18 cellular contexts compared by ENCODE assay signal in the genomic region with DNA sequence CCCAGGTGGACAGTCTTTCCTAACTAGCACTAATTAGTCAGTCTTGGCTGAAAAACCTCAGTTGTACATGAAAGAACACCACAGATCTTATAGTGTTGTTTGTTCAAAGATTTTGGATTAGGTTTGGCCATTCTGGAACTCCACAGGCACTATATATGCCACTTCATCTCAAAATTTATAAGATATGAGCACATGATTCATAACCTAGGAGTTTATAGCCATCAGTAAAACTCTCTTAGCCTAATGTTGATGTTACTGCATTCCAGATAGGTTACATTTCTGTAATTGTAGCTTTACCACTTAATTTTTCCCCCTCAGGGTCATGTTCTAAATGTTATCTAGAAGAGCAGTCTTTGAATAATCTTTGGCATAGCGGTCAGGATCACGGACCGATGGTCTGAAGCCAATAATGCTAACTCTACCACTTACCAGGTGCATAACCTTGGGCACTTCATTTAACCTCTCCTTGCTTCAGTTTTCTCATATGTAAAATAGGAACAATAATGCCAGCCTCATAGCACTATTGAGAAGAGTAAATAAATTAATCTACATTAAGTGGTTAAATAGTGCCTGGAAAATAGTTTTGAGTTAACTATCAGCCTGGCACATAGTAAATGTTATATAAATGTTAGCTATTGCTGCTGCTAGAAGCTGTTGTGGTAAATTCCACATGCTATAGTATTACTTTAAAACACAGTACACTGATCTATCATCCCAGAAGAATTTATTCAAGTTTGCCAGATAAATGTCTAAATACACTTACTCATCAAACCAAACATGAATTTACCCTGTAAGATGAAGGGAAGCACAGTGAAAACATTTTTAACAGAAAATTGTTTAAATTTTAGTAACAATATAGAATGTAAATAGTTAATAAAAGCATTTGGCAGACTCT.
DNase-seq lines count a peak whose midpoint lies in the region; TF ChIP-seq lines count a peak whose summit lies in the region.
"Had no signal": no experiment of that assay in that cellular context is flagged by ENCODE, and none has a peak within 500 bp of the region (broad histone marks: within the 10 kb centered on the region; RNA-seq: fewer than 3 reads in every experiment).

No MANE protein-coding gene starts in this region.

- H3K4me1 ChIP-seq in ACC112 (ENCODE audit: control insufficient read depth, insufficient read depth, low read length, unreplicated experiment) (peaks cover 27% of the 10 kb centered on the region), adipocyte (ENCODE audit: control insufficient read depth, insufficient read depth, low read length) (peaks cover 21% of the 10 kb centered on the region), MM.1S (ENCODE audit: low read length) (no peaks in the 10 kb centered on the region)
- H3K4me1 ChIP-seq: SJCRH30, upper lobe of left lung had no signal

- H3K4me2 ChIP-seq in MM.1S (ENCODE audit: low read depth, low read length) = no peak overlapping the region

- TF ChIP-seq CTCF in fibroblast of the aortic adventitia (IDR thresholded peaks at IDR 0.05; ENCODE audit: insufficient read depth, low read length) = no peak
- TF ChIP-seq CTCF in MM.1S (IDR thresholded peaks at IDR 0.05; ENCODE audit: low read length) = no peak

- peak overlapping the region; percentile 3 for H2AFZ ChIP-seq in ACC112 (ENCODE audit: low read length, unreplicated experiment)
- H2AFZ ChIP-seq in MM.1S (ENCODE audit: low read length) = no peak overlapping the region

- no peaks in the 10 kb centered on the region for H3F3A ChIP-seq in MM.1S (ENCODE audit: insufficient read depth, low read length)

- H3K9ac ChIP-seq in adipocyte (ENCODE audit: low read length) = no peak overlapping the region
- no peak overlapping the region for H3K9ac ChIP-seq in MM.1S (ENCODE audit: low read length)

- H3K9me2 ChIP-seq in MM.1S (replicated peaks; ENCODE audit: insufficient read depth, low read length) = no peaks in the 10 kb centered on the region

- peaks cover 6% of the 10 kb centered on the region for H3K9me3 ChIP-seq in adipocyte (ENCODE audit: control insufficient read depth, low read length)
- no peaks in the 10 kb centered on the region for H3K9me3 ChIP-seq in MM.1S (replicated peaks; ENCODE audit: insufficient read depth, low read length)
- H3K9me3 ChIP-seq: upper lobe of left lung had no signal

- H3K4me3 ChIP-seq in ACC112 (ENCODE audit: low read depth, low read length) (peak overlapping the region; percentile 59), adipocyte (ENCODE audit: low read length) (no peak overlapping the region), fibroblast of the aortic adventitia (ENCODE audit: low read depth, low read length) (no peak overlapping the region), MM.1S (ENCODE audit: low read length) (no peak overlapping the region)
- H3K4me3 ChIP-seq: SJCRH30, upper lobe of left lung had no signal

- H3K27me3 ChIP-seq in ACC112 (ENCODE audit: insufficient read depth, low read length) (no peaks in the 10 kb centered on the region), adipocyte (replicated peaks; ENCODE audit: control insufficient read depth, insufficient read depth, low read length) (no peaks in the 10 kb centered on the region), MM.1S (replicated peaks; ENCODE audit: insufficient read depth, low read length) (no peaks in the 10 kb centered on the region)
- H3K27me3 ChIP-seq: SJCRH30, upper lobe of left lung had no signal

- peak overlapping the region; percentile 67 for H3K27ac ChIP-seq in ACC112 (ENCODE audit: low read depth, low read length)
- H3K27ac ChIP-seq in MM.1S (ENCODE audit: low read length) = no peak overlapping the region
- H3K27ac ChIP-seq: SJCRH30, upper lobe of left lung had no signal

- no peaks in the 10 kb centered on the region for H4K20me1 ChIP-seq in MM.1S (ENCODE audit: insufficient read depth, low read length)

- peak; percentile 89 for DNase-seq in HCEC 1CT
- peak; percentile 53 for DNase-seq in adipocyte (ENCODE audit: low read depth)
- DNase-seq in fibroblast of the aortic adventitia (ENCODE audit: low read depth) = peak; percentile 36
- DNase-seq in MM.1S = no peak
- no peak for DNase-seq in NCI-H1694 (lab: John Stamatoyannopoulos, UW)
- no peak for DNase-seq in NCI-H2029 treated with DMSO at 0.1 percent for 48 hours (lab: John Stamatoyannopoulos, UW)
- no peak for DNase-seq in HPDE6-E6E7 (ENCODE audit: extremely low spot score)
- DNase-seq: activated CD4-positive, alpha-beta T cell treated with anti-CD3 and anti-CD28 coated beads for 1 hour; activated effector memory CD4-positive, alpha-beta T cell treated with Interleukin-2 at 50 U/mL for 16 hours; aorta; COR-L47; dermis blood vessel endothelial cell; NCI-H526; retina; SJCRH30; stimulated activated naive CD8-positive, alpha-beta T cell treated with anti-CD3 and anti-CD28 coated beads, Interleukin-15, amount 100 ng/mL, for 72 hours; upper lobe of left lung had no signal

- no peaks in the 10 kb centered on the region for H3K36me3 ChIP-seq in ACC112 (ENCODE audit: insufficient read depth, low read length)
- no peaks in the 10 kb centered on the region for H3K36me3 ChIP-seq in adipocyte (ENCODE audit: control insufficient read depth, insufficient read depth, low read length, severe bottlenecking)
- H3K36me3 ChIP-seq in MM.1S (replicated peaks; ENCODE audit: insufficient read depth, low read length) = no peaks in the 10 kb centered on the region
- H3K36me3 ChIP-seq: SJCRH30, upper lobe of left lung had no signal

- H3K79me2 ChIP-seq in ACC112 (ENCODE audit: control insufficient read depth, insufficient read depth, low read length, unreplicated experiment) (no peaks in the 10 kb centered on the region), MM.1S (ENCODE audit: low read length) (no peaks in the 10 kb centered on the region)

Comparison
In these comparisons a context has a peak if more than half of its experiments do, and no peak if none do; other contexts are left out.
1. DNase-seq: peak in HCEC 1CT (single experiment), adipocyte (single experiment) and fibroblast of the aortic adventitia (single experiment); none in MM.1S (single experiment), NCI-H1694 (single experiment), NCI-H2029 treated with DMSO at 0.1 percent for 48 hours (single experiment) and HPDE6-E6E7 (single experiment).